In the genomic region with DNA sequence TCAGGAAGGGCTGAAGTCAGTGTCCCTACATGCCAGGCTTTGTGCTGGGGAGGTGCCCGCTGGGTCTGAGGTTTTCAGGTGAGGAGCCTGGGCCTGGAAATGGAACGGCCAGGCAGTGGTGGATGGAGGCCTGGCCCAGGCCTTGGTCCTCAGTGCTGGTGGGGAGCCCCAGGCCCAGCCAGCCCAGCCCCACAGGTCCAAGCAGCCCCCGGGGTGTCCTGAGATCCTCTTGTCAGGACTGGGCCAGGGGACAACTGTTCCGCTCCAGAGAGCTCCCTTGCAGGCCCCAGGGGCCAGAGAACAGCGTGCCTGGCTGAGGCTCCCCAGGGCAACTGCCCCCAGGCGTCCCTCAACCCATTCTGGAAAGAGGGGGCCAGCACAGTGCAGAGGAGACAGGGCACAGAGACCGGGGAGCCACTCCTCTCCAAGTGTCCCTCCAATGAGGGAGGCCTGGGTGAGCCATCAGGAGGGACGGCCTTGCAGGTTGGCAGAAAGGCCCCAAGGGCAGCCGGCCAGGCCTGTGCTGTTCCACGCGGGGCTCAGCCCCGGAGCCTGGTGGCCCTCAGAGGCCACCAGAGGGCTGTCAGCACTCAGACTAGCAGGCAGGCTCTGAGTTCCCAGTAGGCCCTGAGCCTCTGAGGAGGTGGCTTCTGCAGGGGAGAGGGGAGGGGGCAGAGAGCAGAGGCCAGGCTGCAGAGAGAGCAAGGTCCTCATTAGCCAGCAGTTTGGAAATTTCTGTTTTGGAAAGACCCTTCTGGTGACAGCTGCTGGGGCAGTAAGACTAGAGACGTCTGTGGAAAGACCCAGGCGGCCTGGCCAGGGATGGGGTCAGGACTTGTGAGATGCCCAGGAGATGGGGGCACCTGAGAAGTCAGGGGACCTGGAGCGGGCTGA, we compare ENCODE assay signal across 1 cellular context.
A peak's percentile ranks its signal among the peaks of the same experiment; 100 is the strongest.
TF ChIP-seq lines count a peak whose summit lies in the region.

No MANE protein-coding gene starts in this region.

TF ChIP-seq in HepG2, 621 proteins besides CTCF, POLR2A, EP300 and RAD21 (continued from another document and continues in another):
- no peak for TF ChIP-seq RXRA (CRISPR knock-in tag; IDR thresholded peaks at IDR 0.05)
- TF ChIP-seq RAD51 (IDR thresholded peaks at IDR 0.05; ENCODE audit: borderline replicate concordance) = no peak
- TF ChIP-seq THAP8 (CRISPR knock-in tag; IDR thresholded peaks at IDR 0.05; ENCODE audit: borderline replicate concordance) = no peak
- no peak for TF ChIP-seq ELF4 (CRISPR knock-in tag; IDR thresholded peaks at IDR 0.05; ENCODE audit: borderline replicate concordance)
- TF ChIP-seq NFE2 (CRISPR knock-in tag; IDR thresholded peaks at IDR 0.05) = no peak
- TF ChIP-seq SNAPC5 (CRISPR knock-in tag; IDR thresholded peaks at IDR 0.05; ENCODE audit: borderline replicate concordance) = no peak
- no peak for TF ChIP-seq HNF1A (IDR thresholded peaks at IDR 0.05; ENCODE audit: low read depth)
- no peak for TF ChIP-seq HNF1A (CRISPR knock-in tag; IDR thresholded peaks at IDR 0.05; ENCODE audit: borderline replicate concordance)
- no peak for TF ChIP-seq ZNF326 (CRISPR knock-in tag; IDR thresholded peaks at IDR 0.05; ENCODE audit: borderline replicate concordance)
- TF ChIP-seq, protein P1, sequence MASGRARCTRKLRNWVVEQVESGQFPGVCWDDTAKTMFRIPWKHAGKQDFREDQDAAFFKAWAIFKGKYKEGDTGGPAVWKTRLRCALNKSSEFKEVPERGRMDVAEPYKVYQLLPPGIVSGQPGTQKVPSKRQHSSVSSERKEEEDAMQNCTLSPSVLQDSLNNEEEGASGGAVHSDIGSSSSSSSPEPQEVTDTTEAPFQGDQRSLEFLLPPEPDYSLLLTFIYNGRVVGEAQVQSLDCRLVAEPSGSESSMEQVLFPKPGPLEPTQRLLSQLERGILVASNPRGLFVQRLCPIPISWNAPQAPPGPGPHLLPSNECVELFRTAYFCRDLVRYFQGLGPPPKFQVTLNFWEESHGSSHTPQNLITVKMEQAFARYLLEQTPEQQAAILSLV (CRISPR knock-in tag; IDR thresholded peaks at IDR 0.05; ENCODE audit: borderline replicate concordance) = 0 out of 2 replicates have a peak, but pooled peaks have one; percentile 41
- TF ChIP-seq SRY (CRISPR knock-in tag; IDR thresholded peaks at IDR 0.05) = 0 out of 2 replicates have a peak, but pooled peaks have one; percentile 27
- TF ChIP-seq ZNF577 (CRISPR knock-in tag; IDR thresholded peaks at IDR 0.05; ENCODE audit: borderline replicate concordance, low read depth) = no peak
- no peak for TF ChIP-seq SRSF4 (IDR thresholded peaks at IDR 0.05; ENCODE audit: low read depth, low read length, poor library complexity, severe bottlenecking)
- TF ChIP-seq MED8 (CRISPR knock-in tag; IDR thresholded peaks at IDR 0.05; ENCODE audit: insufficient replicate concordance) = no peak
- 0 out of 2 replicates have a peak, but pooled peaks have one; percentile 42 for TF ChIP-seq RCOR2 (CRISPR knock-in tag; IDR thresholded peaks at IDR 0.05)
- TF ChIP-seq KLF15 (CRISPR knock-in tag; IDR thresholded peaks at IDR 0.05; ENCODE audit: borderline replicate concordance) = no peak
- no peak for TF ChIP-seq ZNF510 (CRISPR knock-in tag; IDR thresholded peaks at IDR 0.05; ENCODE audit: low read depth)
- no peak; the same call in none of the 2 replicates for TF ChIP-seq ZNF891 (CRISPR knock-in tag; IDR thresholded peaks at IDR 0.05)
- TF ChIP-seq SP4 (CRISPR knock-in tag; IDR thresholded peaks at IDR 0.05) = peak; percentile 76; the same call in 1 of the 2 replicates
- TF ChIP-seq, protein P2, sequence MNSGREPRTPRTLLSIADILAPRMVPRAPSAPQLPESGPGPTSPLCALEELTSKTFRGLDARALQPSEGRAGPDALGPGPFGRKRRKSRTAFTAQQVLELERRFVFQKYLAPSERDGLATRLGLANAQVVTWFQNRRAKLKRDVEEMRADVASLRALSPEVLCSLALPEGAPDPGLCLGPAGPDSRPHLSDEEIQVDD (CRISPR knock-in tag; IDR thresholded peaks at IDR 0.05; ENCODE audit: borderline replicate concordance) = no peak
- peak; percentile 65; the same call in 1 of the 2 replicates for TF ChIP-seq PITX1 (CRISPR knock-in tag; IDR thresholded peaks at IDR 0.05)
- TF ChIP-seq ZNF136 (CRISPR knock-in tag; IDR thresholded peaks at IDR 0.05; ENCODE audit: low read depth) = no peak
- no peak for TF ChIP-seq ZNF841 (CRISPR knock-in tag; IDR thresholded peaks at IDR 0.05; ENCODE audit: borderline replicate concordance)
- no peak for TF ChIP-seq HHEX (CRISPR knock-in tag; IDR thresholded peaks at IDR 0.05)
- TF ChIP-seq, protein P3, sequence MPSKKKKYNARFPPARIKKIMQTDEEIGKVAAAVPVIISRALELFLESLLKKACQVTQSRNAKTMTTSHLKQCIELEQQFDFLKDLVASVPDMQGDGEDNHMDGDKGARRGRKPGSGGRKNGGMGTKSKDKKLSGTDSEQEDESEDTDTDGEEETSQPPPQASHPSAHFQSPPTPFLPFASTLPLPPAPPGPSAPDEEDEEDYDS (CRISPR knock-in tag; IDR thresholded peaks at IDR 0.05) = peak; percentile 38; the same call in 1 of the 2 replicates
- TF ChIP-seq ZFP90 (CRISPR knock-in tag; IDR thresholded peaks at IDR 0.05; ENCODE audit: borderline replicate concordance) = 0 out of 2 replicates have a peak, but pooled peaks have one; percentile 46
- TF ChIP-seq ZFP62 (CRISPR knock-in tag; IDR thresholded peaks at IDR 0.05) = no peak
- TF ChIP-seq GATAD1 (CRISPR knock-in tag; IDR thresholded peaks at IDR 0.05) = no peak
- no peak for TF ChIP-seq ZNF639 (CRISPR knock-in tag; conservative IDR thresholded peaks at IDR 0.05)
- TF ChIP-seq RFX1 (IDR thresholded peaks at IDR 0.05) = no peak
- no peak for TF ChIP-seq NAIF1 (CRISPR knock-in tag; IDR thresholded peaks at IDR 0.05; ENCODE audit: borderline replicate concordance)
- peak; percentile 49 for TF ChIP-seq TARDBP (CRISPR knock-in tag; IDR thresholded peaks at IDR 0.05)
- TF ChIP-seq, protein P4, sequence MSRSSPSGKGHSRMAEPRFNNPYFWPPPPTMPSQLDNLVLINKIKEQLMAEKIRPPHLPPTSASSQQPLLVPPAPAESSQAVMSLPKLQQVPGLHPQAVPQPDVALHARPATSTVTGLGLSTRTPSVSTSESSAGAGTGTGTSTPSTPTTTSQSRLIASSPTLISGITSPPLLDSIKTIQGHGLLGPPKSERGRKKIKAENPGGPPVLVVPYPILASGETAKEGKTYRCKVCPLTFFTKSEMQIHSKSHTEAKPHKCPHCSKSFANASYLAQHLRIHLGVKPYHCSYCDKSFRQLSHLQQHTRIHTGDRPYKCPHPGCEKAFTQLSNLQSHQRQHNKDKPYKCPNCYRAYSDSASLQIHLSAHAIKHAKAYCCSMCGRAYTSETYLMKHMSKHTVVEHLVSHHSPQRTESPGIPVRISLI (CRISPR knock-in tag; IDR thresholded peaks at IDR 0.05; ENCODE audit: borderline replicate concordance) = 0 out of 2 replicates have a peak, but pooled peaks have one; percentile 38
- no peak; the same call in 1 of the 2 replicates for TF ChIP-seq ARHGAP35 (CRISPR knock-in tag; IDR thresholded peaks at IDR 0.05; ENCODE audit: borderline replicate concordance)
- no peak for TF ChIP-seq THYN1 (CRISPR knock-in tag; IDR thresholded peaks at IDR 0.05; ENCODE audit: borderline replicate concordance, low read depth)
- TF ChIP-seq HMG20A (CRISPR knock-in tag; IDR thresholded peaks at IDR 0.05; ENCODE audit: borderline replicate concordance) = no peak
- TF ChIP-seq, protein P5, sequence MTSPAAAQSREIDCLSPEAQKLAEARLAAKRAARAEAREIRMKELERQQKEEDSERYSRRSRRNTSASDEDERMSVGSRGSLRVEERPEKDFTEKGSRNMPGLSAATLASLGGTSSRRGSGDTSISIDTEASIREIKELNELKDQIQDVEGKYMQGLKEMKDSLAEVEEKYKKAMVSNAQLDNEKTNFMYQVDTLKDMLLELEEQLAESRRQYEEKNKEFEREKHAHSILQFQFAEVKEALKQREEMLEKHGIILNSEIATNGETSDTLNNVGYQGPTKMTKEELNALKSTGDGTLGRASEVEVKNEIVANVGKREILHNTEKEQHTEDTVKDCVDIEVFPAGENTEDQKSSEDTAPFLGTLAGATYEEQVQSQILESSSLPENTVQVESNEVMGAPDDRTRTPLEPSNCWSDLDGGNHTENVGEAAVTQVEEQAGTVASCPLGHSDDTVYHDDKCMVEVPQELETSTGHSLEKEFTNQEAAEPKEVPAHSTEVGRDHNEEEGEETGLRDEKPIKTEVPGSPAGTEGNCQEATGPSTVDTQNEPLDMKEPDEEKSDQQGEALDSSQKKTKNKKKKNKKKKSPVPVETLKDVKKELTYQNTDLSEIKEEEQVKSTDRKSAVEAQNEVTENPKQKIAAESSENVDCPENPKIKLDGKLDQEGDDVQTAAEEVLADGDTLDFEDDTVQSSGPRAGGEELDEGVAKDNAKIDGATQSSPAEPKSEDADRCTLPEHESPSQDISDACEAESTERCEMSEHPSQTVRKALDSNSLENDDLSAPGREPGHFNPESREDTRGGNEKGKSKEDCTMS (CRISPR knock-in tag; conservative IDR thresholded peaks at IDR 0.05) = no peak
- no peak for TF ChIP-seq GPN1 (CRISPR knock-in tag; IDR thresholded peaks at IDR 0.05; ENCODE audit: borderline replicate concordance)
- TF ChIP-seq KLF9 (CRISPR knock-in tag; IDR thresholded peaks at IDR 0.05; ENCODE audit: low read depth) = no peak
- TF ChIP-seq ZNF816 (CRISPR knock-in tag; IDR thresholded peaks at IDR 0.05; ENCODE audit: borderline replicate concordance) = no peak
- peak; percentile 76; the same call in 1 of the 2 replicates for TF ChIP-seq HNF4G (IDR thresholded peaks at IDR 0.05; ENCODE audit: borderline replicate concordance, low read depth, low read length)
- peak; percentile 53; the same call in 1 of the 2 replicates for TF ChIP-seq HNF4G (CRISPR knock-in tag; IDR thresholded peaks at IDR 0.05; ENCODE audit: borderline replicate concordance, low read depth)
- TF ChIP-seq ZNF776 (CRISPR knock-in tag; IDR thresholded peaks at IDR 0.05) = 0 out of 2 replicates have a peak, but pooled peaks have one; percentile 50
- peak; percentile 25; the same call in 1 of the 2 replicates for TF ChIP-seq GABPB1 (CRISPR knock-in tag; IDR thresholded peaks at IDR 0.05)
- no peak for TF ChIP-seq FOXP4 (CRISPR knock-in tag; IDR thresholded peaks at IDR 0.05)
- peak; percentile 60 for TF ChIP-seq MED1 (CRISPR knock-in tag; IDR thresholded peaks at IDR 0.05)
- peak; percentile 49; the same call in 1 of the 2 replicates for TF ChIP-seq MTF2 (CRISPR knock-in tag; IDR thresholded peaks at IDR 0.05; ENCODE audit: borderline replicate concordance)
- TF ChIP-seq FOXO1 (CRISPR knock-in tag; IDR thresholded peaks at IDR 0.05) = no peak; the same call in 1 of the 2 replicates
- TF ChIP-seq U2AF1 (optimal IDR thresholded peaks at IDR 0.05; ENCODE audit: low read depth, low read length) = no peak
- peak; percentile 91 for TF ChIP-seq ZSCAN22 (CRISPR knock-in tag; IDR thresholded peaks at IDR 0.05)
- 0 out of 2 replicates have a peak, but pooled peaks have one; percentile 56 for TF ChIP-seq ZBTB8A (CRISPR knock-in tag; IDR thresholded peaks at IDR 0.05; ENCODE audit: borderline replicate concordance, low read depth)
